Comparison of ENCODE assay signal across 11 cellular contexts in the genomic region with DNA sequence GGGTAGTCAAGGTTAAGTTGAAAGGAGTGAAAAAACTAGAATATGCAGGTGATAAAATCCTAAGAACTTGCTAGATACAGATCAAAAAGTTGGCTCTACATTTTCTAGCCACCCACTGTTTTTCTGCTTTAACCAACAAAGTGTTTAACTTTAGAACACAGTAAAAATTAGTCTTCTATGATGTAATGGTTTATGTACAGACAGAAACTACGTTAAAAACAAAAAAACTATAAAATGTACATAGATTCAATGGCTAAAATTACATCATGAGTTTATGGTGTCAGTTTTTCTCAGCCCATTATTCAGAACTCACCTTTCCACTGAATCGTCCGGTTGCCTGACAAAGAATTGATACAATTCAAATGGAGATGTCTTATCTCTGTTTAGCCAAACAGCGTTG. TPM values are rescaled to one million over a fixed set of nuclear protein-coding genes. Genes with fewer than 3 reads are reported as not detected.
DNase-seq lines count a peak whose midpoint lies in the region; ATAC-seq, FAIRE-seq and TF ChIP-seq lines count a peak whose summit lies in the region.
"Had no signal": no experiment of that assay in that cellular context is flagged by ENCODE, and none has a peak within 500 bp of the region (broad histone marks: within the 10 kb centered on the region; RNA-seq: fewer than 3 reads in every experiment).

No MANE protein-coding gene starts in this region.

- H3K4me1 Mint-ChIP-seq in activated naive CD8-positive, alpha-beta T cell treated with anti-CD3 and anti-CD28 coated beads, Interleukin-2, amount 10 ng/mL, durations not matched to agents 7 days and 5 days, result peaks cover 21% of the 10 kb centered on the region

- peak overlapping the region; percentile 86; the same call in 1 of the 2 replicates for H3K4me2 ChIP-seq in HCT116 (ENCODE audit: low read length)
- H3K4me2 ChIP-seq in mesenchymal stem cell (ENCODE audit: low read length, poor library complexity, severe bottlenecking), result no peak overlapping the region

- H3K4me3 ChIP-seq in AG04450 (ENCODE audit: low read depth, low read length), result peak overlapping the region; percentile 75
- H3K4me3 ChIP-seq in HCT116 (replicated peaks in 1 of 2; ENCODE audit: low read depth in 1 of 2, low read length in 2 of 2), result no peak overlapping the region
- H3K4me3 ChIP-seq in mesenchymal stem cell (ENCODE audit: insufficient read depth in 1 of 2, low read depth in 1 of 2, low read length in 2 of 2), result peak overlapping the region in 1 of 2 experiments; percentile 98

- H3K9ac ChIP-seq in HCT116 (ENCODE audit: low read length), result no peak overlapping the region
- H3K9ac ChIP-seq in mesenchymal stem cell (ENCODE audit: low read length), result peak overlapping the region; percentile 93

- POLR2A ChIA-PET in AG04450 (lab: Yijun Ruan, JAX), result no interaction called here
- POLR2A ChIA-PET in HCT116 (lab: Charles Lee), result no interaction called here
- POLR2A ChIA-PET in activated naive CD8-positive, alpha-beta T cell treated with anti-CD3 and anti-CD28 coated beads, Interleukin-2, amount 10 ng/mL, durations not matched to agents 7 days and 5 days (lab: Charles Lee), result no interaction called here

- TF ChIP-seq CTCF in AG04450 (IDR thresholded peaks at IDR 0.05; ENCODE audit: low read depth, low read length) (no peak), HCT116 (IDR thresholded peaks at IDR 0.05 in 2 of 3, conservative IDR thresholded peaks at IDR 0.05 in 1 of 3; ENCODE audit: borderline replicate concordance in 1 of 3, insufficient read depth in 1 of 3, low read depth in 2 of 3, low read length in 2 of 3) (no peak), D721Med (IDR thresholded peaks at IDR 0.05; ENCODE audit: insufficient read depth, missing control alignments) (no peak), GM10266 (IDR thresholded peaks at IDR 0.05; ENCODE audit: control insufficient read depth, insufficient read depth, low read depth, missing control alignments) (no peak)

- no peaks in the 10 kb centered on the region for H4K20me1 ChIP-seq in HCT116 (ENCODE audit: insufficient read depth)

- WGBS in mesenchymal stem cell, result 83% methylated on average over 4 of the region's 4 CpGs

- no peak overlapping the region for H3K14ac ChIP-seq in mesenchymal stem cell (ENCODE audit: low read length in 2 of 2)

- H3K18ac ChIP-seq in mesenchymal stem cell (ENCODE audit: low read depth in 1 of 2, low read length in 2 of 2), result no peak overlapping the region

- no peaks in the 10 kb centered on the region for H3K27me3 ChIP-seq in AG04450 (ENCODE audit: control insufficient read depth, insufficient read depth, low read length)
- H3K27me3 ChIP-seq in HCT116 (ENCODE audit: insufficient read depth, low read length), result no peaks in the 10 kb centered on the region
- H3K27me3 ChIP-seq in mesenchymal stem cell (ENCODE audit: control insufficient read depth in 1 of 2, insufficient read depth in 1 of 2, low read length in 2 of 2), result no peaks in the 10 kb centered on the region

- H3K27ac ChIP-seq in AG04450 (ENCODE audit: low read depth, low read length), result no peak overlapping the region
- no peak overlapping the region for H3K27ac ChIP-seq in HCT116 (ENCODE audit: low read depth, low read length)
- no peak overlapping the region for H3K27ac ChIP-seq in mesenchymal stem cell (ENCODE audit: low read length, poor library complexity, severe bottlenecking)

- no peaks in the 10 kb centered on the region for H3K27me3 Mint-ChIP-seq in activated naive CD8-positive, alpha-beta T cell treated with anti-CD3 and anti-CD28 coated beads, Interleukin-2, amount 10 ng/mL, durations not matched to agents 7 days and 5 days

- peaks cover 19% of the 10 kb centered on the region for H3K36me3 Mint-ChIP-seq in activated naive CD8-positive, alpha-beta T cell treated with anti-CD3 and anti-CD28 coated beads, Interleukin-2, amount 10 ng/mL, durations not matched to agents 7 days and 5 days

- CTCF ChIA-PET in AG04450 (lab: Charles Lee), result no interaction called here
- CTCF ChIA-PET in HCT116 (lab: Charles Lee), result interaction anchor here (2.6 kb wide), 1 partner anchor 1100 kb away, joined by 40 read pairs; no protein-coding TSS in a partner anchor

- H3K23ac ChIP-seq in mesenchymal stem cell (ENCODE audit: low read length in 2 of 2), result no peak overlapping the region

- no peak overlapping the region for H2BK5ac ChIP-seq in mesenchymal stem cell (ENCODE audit: low read depth, low read length, poor library complexity, severe bottlenecking)

- RAD21 ChIA-PET in HCT116 (lab: Charles Lee; ENCODE audit: low non-redundant PET in 1 of 2, low total read pairs in 2 of 2, uncharacterized antibody in 2 of 2, unreplicated experiment in 2 of 2), result no interaction called here

- TF ChIP-seq RAD21 in HCT116 (IDR thresholded peaks at IDR 0.05; ENCODE audit: low read depth), result no peak

- H4K91ac ChIP-seq in mesenchymal stem cell (ENCODE audit: low read length), result no peak overlapping the region

- no peaks in the 10 kb centered on the region for H3K9me3 Mint-ChIP-seq in activated naive CD8-positive, alpha-beta T cell treated with anti-CD3 and anti-CD28 coated beads, Interleukin-2, amount 10 ng/mL, durations not matched to agents 7 days and 5 days

- H3K36me3 ChIP-seq in HCT116 (ENCODE audit: control insufficient read depth in 1 of 2, insufficient read depth in 2 of 2, low read length in 2 of 2) (peaks cover 17 to 28% of the 10 kb centered on the region in 2 experiments), mesenchymal stem cell (ENCODE audit: control insufficient read depth in 1 of 2, insufficient read depth in 2 of 2, low read depth in 1 of 2, low read length in 2 of 2) (peaks cover 12 to 51% of the 10 kb centered on the region in 2 experiments)

- peak overlapping the region; percentile 84 for H3K4me3 Mint-ChIP-seq in activated naive CD8-positive, alpha-beta T cell treated with anti-CD3 and anti-CD28 coated beads, Interleukin-2, amount 10 ng/mL, durations not matched to agents 7 days and 5 days

- no peak for TF ChIP-seq POLR2A in HCT116 (IDR thresholded peaks at IDR 0.05; ENCODE audit: borderline replicate concordance, extremely low read depth, insufficient read depth, insufficient read length)

- H3K79me1 ChIP-seq in mesenchymal stem cell (replicated peaks; ENCODE audit: low read length, poor library complexity, severe bottlenecking), result peaks cover 8% of the 10 kb centered on the region

- H2BK120ac ChIP-seq in mesenchymal stem cell (ENCODE audit: low read depth, low read length), result no peak overlapping the region

- ATAC-seq in HCT116 (no peak), HG03442 (IDR thresholded peaks at IDR 0.05; ENCODE audit: unreplicated experiment) (no peak)
- no peak for ATAC-seq in activated naive CD8-positive, alpha-beta T cell treated with anti-CD3 and anti-CD28 coated beads, Interleukin-2, amount 10 ng/mL, durations not matched to agents 7 days and 5 days (ENCODE audit: low read depth)
- ATAC-seq: left lung had no signal

- H3K4me1 ChIP-seq in HCT116 (ENCODE audit: control insufficient read depth in 1 of 2, insufficient read depth in 2 of 2, low read length in 2 of 2) (peaks cover 6 to 15% of the 10 kb centered on the region in 2 experiments; a peak in 2 of 4 replicates), mesenchymal stem cell (ENCODE audit: control insufficient read depth, insufficient read depth, low read depth, low read length) (peaks cover 2% of the 10 kb centered on the region)

- H2BK12ac ChIP-seq in mesenchymal stem cell (ENCODE audit: low read length in 2 of 2), result no peak overlapping the region

- H3K4ac ChIP-seq in mesenchymal stem cell (ENCODE audit: low read depth in 1 of 2, low read length in 2 of 2), result no peak overlapping the region

- H3K27ac Mint-ChIP-seq in activated naive CD8-positive, alpha-beta T cell treated with anti-CD3 and anti-CD28 coated beads, Interleukin-2, amount 10 ng/mL, durations not matched to agents 7 days and 5 days, result peak overlapping the region; percentile 41

- intact Hi-C loops in HCT116 (cut with micrococcal nuclease), result loop anchor here (2.0 kb wide), 1 partner anchor 1101 kb away; no protein-coding TSS in a partner anchor

- no peak for FAIRE-seq in D721Med (lab: Jason Lieb, UNC)

- peaks cover 45% of the 10 kb centered on the region for H3K79me2 ChIP-seq in HCT116 (ENCODE audit: insufficient read depth, low read length)

- BruUV-seq in HCT116 (replicated peaks; lab: Mats Ljungman, UMichigan), result no TSS peak

- no peak for DNase-seq in AG04450 (ENCODE audit: low read depth, low spot score)
- no peak for DNase-seq in HCT116 (ENCODE audit: low read depth, low spot score)
- DNase-seq in activated naive CD8-positive, alpha-beta T cell treated with anti-CD3 and anti-CD28 coated beads, Interleukin-2, amount 10 ng/mL, durations not matched to agents 7 days and 5 days, result no peak
- no peak for DNase-seq in mesenchymal stem cell
- no peak for DNase-seq in D721Med (ENCODE audit: insufficient read length, low spot score)
- no peak for DNase-seq in DMS53 (lab: John Stamatoyannopoulos, UW)
- DNase-seq in GM10266 (ENCODE audit: extremely low spot score), result no peak
- DNase-seq: DMS79 treated with DMSO at 0.1 percent for 48 hours, left lung, NCI-H1436 treated with DMSO at 0.1 percent for 48 hours had no signal

- H3K9me2 ChIP-seq in HCT116 (ENCODE audit: insufficient read depth), result no peaks in the 10 kb centered on the region

- H4K8ac ChIP-seq in mesenchymal stem cell (ENCODE audit: low read length), result no peak overlapping the region

- H2AFZ ChIP-seq in HCT116 (ENCODE audit: low read depth, low read length, poor library complexity, severe bottlenecking) (no peak overlapping the region), mesenchymal stem cell (ENCODE audit: low read depth, low read length) (no peak overlapping the region)

- no peak overlapping the region for H2AK5ac ChIP-seq in mesenchymal stem cell (ENCODE audit: low read length, severe bottlenecking)

- H2BK15ac ChIP-seq in mesenchymal stem cell (ENCODE audit: low read depth, poor library complexity, severe bottlenecking), result no peak overlapping the region

- H3K9me3 ChIP-seq in AG04450 (ENCODE audit: control insufficient read depth, insufficient read depth, low read length) (no peaks in the 10 kb centered on the region), HCT116 (ENCODE audit: control insufficient read depth in 1 of 2, insufficient read depth in 1 of 2, low read depth in 1 of 2, low read length in 2 of 2) (no peaks in the 10 kb centered on the region), mesenchymal stem cell (ENCODE audit: control insufficient read depth, low read length) (no peaks in the 10 kb centered on the region)
- H3K9me3 ChIP-seq: left lung had no signal

TF ChIP-seq in HCT116, 20 proteins besides CTCF, POLR2A, EP300 and RAD21 (continues in another document):
- TF ChIP-seq EZH2 (IDR thresholded peaks at IDR 0.05) (no peak), POLR2AphosphoS5 (IDR thresholded peaks at IDR 0.05; ENCODE audit: low read depth, low read length) (no peak), YY1 (IDR thresholded peaks at IDR 0.05; ENCODE audit: extremely low read depth, insufficient replicate concordance, low read depth, low read length) (no peak), SP1 (IDR thresholded peaks at IDR 0.05; ENCODE audit: low read depth) (no peak)

RNA-seq across cellular contexts. Expression of gene YARS2, which starts 2.1 kb away (rescaled TPM):
- 20.5 and 27.3 TPM in 2 replicates for polyA plus RNA-seq in AG04450 (2011; rRNA removed)
- polyA minus RNA-seq in AG04450 (2011; rRNA and poly(A)+ RNA removed), result 12.1 and 12.2 TPM in 2 replicates
- 26.7 TPM for total RNA-seq in HCT116 (2021; ENCODE audit: unreplicated experiment)
- polyA plus RNA-seq in HCT116 (2012), result 11.4 and 13.2 TPM in 2 replicates
- 10 to 100 TPM; 15.9 to 21.2 TPM for total RNA-seq in activated naive CD8-positive, alpha-beta T cell treated with anti-CD3 and anti-CD28 coated beads, Interleukin-2, amount 10 ng/mL, durations not matched to agents 7 days and 5 days
- 15.7 TPM for polyA plus RNA-seq in mesenchymal stem cell (2013, experiment 1 of 2)
- polyA plus RNA-seq in mesenchymal stem cell (2013, experiment 2 of 2), result 18.2 TPM
